ENCODE assay signal across 12 cellular contexts in the genomic region with DNA sequence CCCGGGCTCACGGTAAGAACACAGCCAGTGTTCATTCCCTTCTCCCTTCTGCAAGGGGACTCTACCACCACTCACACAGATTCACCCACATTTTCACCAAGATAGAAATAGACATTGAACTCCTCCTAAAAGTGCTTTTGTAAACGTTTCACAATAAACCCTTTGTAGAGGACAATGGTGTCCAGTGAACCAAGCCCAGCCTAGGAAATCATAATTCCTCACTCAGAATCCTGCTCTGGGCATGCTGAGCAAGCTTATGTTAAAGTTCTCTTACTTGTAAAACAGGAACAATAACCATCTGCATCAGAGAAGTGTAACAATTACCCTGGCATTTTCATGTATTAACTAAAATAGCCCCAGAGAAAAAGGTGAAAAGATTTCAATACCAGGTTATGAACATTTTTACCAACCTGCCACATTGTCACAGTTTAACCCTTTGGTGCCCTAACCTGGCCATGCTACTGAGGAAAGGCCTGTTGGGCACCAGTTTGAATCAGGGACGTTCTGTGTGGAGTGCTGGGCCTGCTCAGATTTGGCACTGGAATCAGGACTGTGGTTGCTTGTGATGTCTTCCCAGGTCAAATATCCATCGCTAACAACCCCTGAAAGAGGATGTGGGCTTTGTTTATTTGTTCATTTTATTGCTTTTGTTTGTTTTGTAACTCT. TPM values are rescaled to one million over a fixed set of nuclear protein-coding genes. Genes with fewer than 3 reads are reported as not detected.
DNase-seq lines count a peak whose midpoint lies in the region; ATAC-seq and TF ChIP-seq lines count a peak whose summit lies in the region.
"Had no signal": no experiment of that assay in that cellular context is flagged by ENCODE, and none has a peak within 500 bp of the region (broad histone marks: within the 10 kb centered on the region; RNA-seq: fewer than 3 reads in every experiment).

No MANE protein-coding gene starts in this region.

- peaks cover 0 to 1% (median 0%) of the 10 kb centered on the region in 7 donors for H3K9me3 Mint-ChIP-seq in CD4-positive, CD25-positive, alpha-beta regulatory T cell

- no peak overlapping the region for H3K27ac ChIP-seq in CD4-positive, CD25-positive, alpha-beta regulatory T cell (ENCODE audit: insufficient read depth, low read length, poor library complexity, severe bottlenecking)
- H3K27ac ChIP-seq in OCI-LY3 (ENCODE audit: low read length) (no peak overlapping the region), dorsolateral prefrontal cortex (peak overlapping the region in 58 of 59 donors; percentile 21 to 97 (median 86)), psoas muscle (no peak overlapping the region)
- H3K27ac ChIP-seq: BLaER1, left ventricle myocardium inferior, tibial artery had no signal

- TF ChIP-seq CTCF in OCI-LY3 (IDR thresholded peaks at IDR 0.05; ENCODE audit: low read depth, low read length): no peak
- peak in 2 of 56 donors; percentile 8 to 18 for TF ChIP-seq CTCF in dorsolateral prefrontal cortex (IDR thresholded peaks at IDR 0.05 in 54 of 56, conservative IDR thresholded peaks at IDR 0.05 in 2 of 56; ENCODE audit: low read depth in 1 of 56, partially characterized antibody in 56 of 56)
- TF ChIP-seq CTCF in psoas muscle (IDR thresholded peaks at IDR 0.05): no peak

- peak overlapping the region; percentile 81 for H2AFZ ChIP-seq in OCI-LY3 (ENCODE audit: low read depth, low read length)
- peak overlapping the region; percentile 33 for H2AFZ ChIP-seq in neuron (ENCODE audit: low read depth, low read length)

- peaks cover 24% of the 10 kb centered on the region for H3K4me1 ChIP-seq in CD4-positive, CD25-positive, alpha-beta regulatory T cell (ENCODE audit: control insufficient read depth, insufficient read depth, low read length, poor library complexity, severe bottlenecking)
- H3K4me1 ChIP-seq in OCI-LY3 (ENCODE audit: low read length) (peaks cover 33% of the 10 kb centered on the region), neuron (ENCODE audit: insufficient read depth, low read length) (peaks cover 11% of the 10 kb centered on the region), psoas muscle (no peaks in the 10 kb centered on the region)
- H3K4me1 ChIP-seq: BLaER1, left ventricle myocardium inferior, tibial artery had no signal

- H3K36me3 ChIP-seq in CD4-positive, CD25-positive, alpha-beta regulatory T cell (ENCODE audit: control insufficient read depth, insufficient read depth, low read length): no peaks in the 10 kb centered on the region
- H3K36me3 ChIP-seq in OCI-LY3 (replicated peaks; ENCODE audit: low read depth, low read length): no peaks in the 10 kb centered on the region
- no peaks in the 10 kb centered on the region for H3K36me3 ChIP-seq in neuron (ENCODE audit: insufficient read depth, low read length)
- H3K36me3 ChIP-seq in psoas muscle (ENCODE audit: insufficient read depth in 1 of 2, low read depth in 1 of 2): no peaks in the 10 kb centered on the region
- H3K36me3 ChIP-seq: BLaER1, left ventricle myocardium inferior, tibial artery had no signal

- WGBS in psoas muscle, 3 donors: 55 to 62% (median 59%) methylated on average over 5 of the region's 5 CpGs

- intact Hi-C loops in dorsolateral prefrontal cortex (cut with DNase I) (loop anchor here (5.0 to 10.0 kb wide), 4 partner anchors 255 to 435 kb away; partner anchors contain the start of gene TWSG1 (in 1 of the 2)), psoas muscle (cut with DNase I) (loop anchor here in 1 of 2 donors (10.0 kb wide), 2 partner anchors 255 to 435 kb away; partner anchors contain the start of gene TWSG1)

- H3K4me2 ChIP-seq in OCI-LY3 (ENCODE audit: low read length): peak overlapping the region; percentile 20; the same call in 1 of the 2 replicates
- H3K4me2 ChIP-seq: BLaER1 had no signal

- H3K4me1 Mint-ChIP-seq in CD4-positive, CD25-positive, alpha-beta regulatory T cell: peaks cover 25 to 45% (median 30%) of the 10 kb centered on the region in 4 donors

- no peaks in the 10 kb centered on the region for H3K9me3 ChIP-seq in CD4-positive, CD25-positive, alpha-beta regulatory T cell (ENCODE audit: control insufficient read depth in 2 of 2, low read length in 2 of 2)
- H3K9me3 ChIP-seq in OCI-LY3 (ENCODE audit: insufficient read depth, low read length) (no peaks in the 10 kb centered on the region), neuron (ENCODE audit: low read length) (no peaks in the 10 kb centered on the region), psoas muscle (no peaks in the 10 kb centered on the region)
- H3K9me3 ChIP-seq: BLaER1, left ventricle myocardium inferior, tibial artery had no signal

- H3K27ac Mint-ChIP-seq in CD4-positive, CD25-positive, alpha-beta regulatory T cell: peak overlapping the region; percentile 3 to 82 (median 70)

- H4K20me1 ChIP-seq in OCI-LY3 (ENCODE audit: insufficient read depth, low read length): no peaks in the 10 kb centered on the region
- H4K20me1 ChIP-seq: BLaER1 had no signal

- H3K36me3 Mint-ChIP-seq in CD4-positive, CD25-positive, alpha-beta regulatory T cell: no peaks in the 10 kb centered on the region

- no peak overlapping the region; the same call in 1 of the 2 replicates for H3K9ac ChIP-seq in OCI-LY3 (ENCODE audit: low read length)
- H3K9ac ChIP-seq: BLaER1 had no signal

- no peaks in the 10 kb centered on the region for H3K27me3 Mint-ChIP-seq in CD4-positive, CD25-positive, alpha-beta regulatory T cell

- H3K79me2 ChIP-seq in OCI-LY3 (ENCODE audit: low read length): no peaks in the 10 kb centered on the region

- no peak for ATAC-seq in CD4-positive, CD25-positive, alpha-beta regulatory T cell (ENCODE audit: low read depth in 2 of 2)
- ATAC-seq in psoas muscle: no peak
- ATAC-seq in HG03439 (IDR thresholded peaks at IDR 0.05; ENCODE audit: unreplicated experiment): no peak

- no peak for DNase-seq in CD4-positive, CD25-positive, alpha-beta regulatory T cell
- DNase-seq in dorsolateral prefrontal cortex (no peak), psoas muscle (no peak), NCI-H2107 (lab: John Stamatoyannopoulos, UW) (no peak)
- no peak for DNase-seq in stimulated activated CD4-positive, alpha-beta T cell treated with anti-CD3 and anti-CD28 coated beads, Interleukin-12 subunit alpha, Interleukin-12 subunit beta, amount 100 ng/mL, for 4 hours
- DNase-seq: left ventricle myocardium inferior, SIG-M5, tibial artery had no signal

- no peaks in the 10 kb centered on the region for H3K27me3 ChIP-seq in CD4-positive, CD25-positive, alpha-beta regulatory T cell (ENCODE audit: control insufficient read depth, insufficient read depth, low read length)
- no peaks in the 10 kb centered on the region for H3K27me3 ChIP-seq in OCI-LY3 (ENCODE audit: low read depth, low read length)
- no peaks in the 10 kb centered on the region for H3K27me3 ChIP-seq in dorsolateral prefrontal cortex
- no peaks in the 10 kb centered on the region for H3K27me3 ChIP-seq in neuron (ENCODE audit: insufficient read depth, low read length)
- H3K27me3 ChIP-seq in psoas muscle (ENCODE audit: insufficient read depth in 3 of 3, low read length in 2 of 3): no peaks in the 10 kb centered on the region
- H3K27me3 ChIP-seq: BLaER1, tibial artery had no signal

- no peak overlapping the region for H3K4me3 ChIP-seq in CD4-positive, CD25-positive, alpha-beta regulatory T cell (ENCODE audit: low read depth, low read length)
- H3K4me3 ChIP-seq in OCI-LY3 (ENCODE audit: low read length) (no peak overlapping the region), dorsolateral prefrontal cortex (peak overlapping the region in 41 of 59 donors; percentile 1 to 49 (median 24)), neuron (ENCODE audit: low read length) (no peak overlapping the region), psoas muscle (no peak overlapping the region)
- H3K4me3 ChIP-seq: BLaER1, left ventricle myocardium inferior, tibial artery had no signal

- H3K4me3 Mint-ChIP-seq in CD4-positive, CD25-positive, alpha-beta regulatory T cell: peak overlapping the region in 1 of 4 donors; percentile 21

RNA-seq across cellular contexts. Expression of gene NDUFV2, which starts 22.5 kb away (rescaled TPM):
- 207 TPM for total RNA-seq in CD4-positive, CD25-positive, alpha-beta regulatory T cell
- polyA plus RNA-seq in CD4-positive, CD25-positive, alpha-beta regulatory T cell: 100 to 1,000 TPM; 221 to 282 (median 255) TPM
- total RNA-seq in dorsolateral prefrontal cortex: 100 to 1,000 TPM in 108 of 120 experiments, 10 to 100 TPM in 12; 75.7 to 174 (median 133) TPM
- 100 to 1,000 TPM; 312 to 467 (median 328) TPM for total RNA-seq in psoas muscle
- polyA plus RNA-seq in psoas muscle: 100 to 1,000 TPM; 451 to 565 (median 547) TPM

RNA-seq across cellular contexts. Expression of gene ANKRD12, which starts 56.6 kb away (rescaled TPM):
- total RNA-seq in CD4-positive, CD25-positive, alpha-beta regulatory T cell: 200 TPM
- polyA plus RNA-seq in CD4-positive, CD25-positive, alpha-beta regulatory T cell: 10 to 100 TPM; 28.2 to 41.9 (median 37.0) TPM
- 100 to 1,000 TPM; 136 to 273 (median 172) TPM for total RNA-seq in dorsolateral prefrontal cortex
- total RNA-seq in psoas muscle: 10 to 100 TPM; 36.7 to 49.0 (median 44.4) TPM
- 10 to 100 TPM in 1 of 3 donors, 1 to 10 TPM in 2; 5.7 to 12.0 (median 5.9) TPM for polyA plus RNA-seq in psoas muscle

Comparison
In these comparisons a context has a peak if more than half of its experiments do, and no peak if none do; other contexts are left out.
1. H3K27ac ChIP-seq: peak in dorsolateral prefrontal cortex (58 of 59); none in CD4-positive, CD25-positive, alpha-beta regulatory T cell (single experiment), OCI-LY3 (single experiment) and psoas muscle (single experiment).
2. H3K4me3 ChIP-seq: peak in dorsolateral prefrontal cortex (41 of 59); none in CD4-positive, CD25-positive, alpha-beta regulatory T cell (single experiment), OCI-LY3 (single experiment), neuron (single experiment) and psoas muscle (single experiment).